Comparison of ENCODE assay signal across 26 cellular contexts in genomic region chr13:64274481-64275217, GRCh38.
DNase-seq lines count a peak whose midpoint lies in the region; ATAC-seq and TF ChIP-seq lines count a peak whose summit lies in the region.
"Had no signal": no experiment of that assay in that cellular context is flagged by ENCODE, and none has a peak within 500 bp of the region (broad histone marks: within the 10 kb centered on the region; RNA-seq: fewer than 3 reads in every experiment).

No MANE protein-coding gene starts in this region.

- H4K20me1 ChIP-seq in smooth muscle cell (ENCODE audit: low read depth) (no peaks in the 10 kb centered on the region), MM.1S (ENCODE audit: insufficient read depth, low read length) (no peaks in the 10 kb centered on the region)

- no peaks in the 10 kb centered on the region for H3F3A ChIP-seq in smooth muscle cell (ENCODE audit: low read depth)
- H3F3A ChIP-seq in MM.1S (ENCODE audit: insufficient read depth, low read length) = no peaks in the 10 kb centered on the region

- peak; percentile 23 to 56 for DNase-seq in cardiac muscle cell (ENCODE audit: low read depth in 1 of 2, low spot score in 1 of 2)
- no peak for DNase-seq in cardiac septum (ENCODE audit: low spot score)
- DNase-seq in amniotic epithelial cell (ENCODE audit: low read depth) = peak; percentile 84
- peak; percentile 56 for DNase-seq in fibroblast of pulmonary artery (ENCODE audit: low read depth)
- DNase-seq in smooth muscle cell (lab: John Stamatoyannopoulos, UW; ENCODE audit: unreplicated experiment) = no peak
- no peak for DNase-seq in stomach
- no peak for DNase-seq in upper lobe of right lung
- no peak for DNase-seq in MM.1S
- DNase-seq: 8988T; activated B cell treated with CpG ODN at 0.5 μM for 24 hours; activated CD8-positive, alpha-beta memory T cell treated with anti-CD3 and anti-CD28 coated beads, Interleukin-2, amount 10 ng/mL, durations not matched to agents 7 days and 5 days; activated T-cell treated with anti-CD3 and anti-CD28 coated beads, Interleukin-2, amount 50 U/mL, for 48 hours; CD4-positive, alpha-beta memory T cell; EL; GOT3; left lung; NCI-H146; NCI-H446 treated with DMSO at 0.1 percent for 48 hours; stimulated activated CD4-positive, alpha-beta T cell treated with anti-CD3 and anti-CD28 coated beads, Interleukin-1b, Interleukin-23, amount 100 ng/mL, for 48 hours; stimulated activated naive CD8-positive, alpha-beta T cell treated with anti-CD3 and anti-CD28 coated beads, Interleukin-15, Interleukin-2, amounts not matched to agents 100 U/mL and 50 U/mL, for 24 hours; T-helper 9 cell; uterus had no signal

- no peak overlapping the region for H3K4me2 ChIP-seq in smooth muscle cell
- no peak overlapping the region for H3K4me2 ChIP-seq in MM.1S (ENCODE audit: low read depth, low read length)

- H3K36me3 ChIP-seq in cardiac muscle cell (no peaks in the 10 kb centered on the region), smooth muscle cell (ENCODE audit: low read depth) (no peaks in the 10 kb centered on the region), stomach (no peaks in the 10 kb centered on the region), upper lobe of right lung (no peaks in the 10 kb centered on the region), MM.1S (replicated peaks; ENCODE audit: insufficient read depth, low read length) (no peaks in the 10 kb centered on the region)
- H3K36me3 ChIP-seq: left lung, right atrium auricular region, thoracic aorta had no signal

- H3K27ac ChIP-seq in cardiac muscle cell = peak overlapping the region; percentile 13
- H3K27ac ChIP-seq in smooth muscle cell (ENCODE audit: low read depth) = no peak overlapping the region
- H3K27ac ChIP-seq in stomach = no peak overlapping the region
- H3K27ac ChIP-seq in upper lobe of right lung = no peak overlapping the region
- no peak overlapping the region for H3K27ac ChIP-seq in MM.1S (ENCODE audit: low read length)
- H3K27ac ChIP-seq: HL-60, left lung, parathyroid adenoma, right atrium auricular region, thoracic aorta, uterus had no signal

- H3K27me3 ChIP-seq in cardiac muscle cell (no peaks in the 10 kb centered on the region), smooth muscle cell (ENCODE audit: low read depth) (no peaks in the 10 kb centered on the region), stomach (no peaks in the 10 kb centered on the region), upper lobe of right lung (no peaks in the 10 kb centered on the region), MM.1S (replicated peaks; ENCODE audit: insufficient read depth, low read length) (no peaks in the 10 kb centered on the region)
- H3K27me3 ChIP-seq: left lung, right atrium auricular region, uterus had no signal

- intact Hi-C loops in cardiac septum (cut with DNase I) = no loop called here
- intact Hi-C loops in stomach (cut with DNase I; ENCODE audit: low total_unique reads) = no loop called here
- intact Hi-C loops in upper lobe of right lung (cut with DNase I) = no loop called here

- TF ChIP-seq EP300 in stomach (IDR thresholded peaks at IDR 0.05) = no peak

- H3K4me3 ChIP-seq in cardiac muscle cell (no peak overlapping the region), fibroblast of pulmonary artery (replicated peaks; ENCODE audit: low read depth, low read length) (no peak overlapping the region), smooth muscle cell (no peak overlapping the region), stomach (no peak overlapping the region), upper lobe of right lung (no peak overlapping the region), MM.1S (ENCODE audit: low read length) (no peak overlapping the region)
- H3K4me3 ChIP-seq: left lung, right atrium auricular region, thoracic aorta, uterus had no signal

- no peak for TF ChIP-seq POLR2A in stomach (IDR thresholded peaks at IDR 0.05)

- no peaks in the 10 kb centered on the region for H3K9me2 ChIP-seq in MM.1S (replicated peaks; ENCODE audit: insufficient read depth, low read length)

- H3K4me1 ChIP-seq in cardiac muscle cell (ENCODE audit: low read depth) (no peaks in the 10 kb centered on the region), smooth muscle cell (ENCODE audit: low read depth) (no peaks in the 10 kb centered on the region), stomach (no peaks in the 10 kb centered on the region), upper lobe of right lung (no peaks in the 10 kb centered on the region), MM.1S (ENCODE audit: low read length) (no peaks in the 10 kb centered on the region)
- H3K4me1 ChIP-seq: left lung, parathyroid adenoma, right atrium auricular region, uterus had no signal

- 70% methylated on average over 5 of the region's 5 CpGs for WGBS in smooth muscle cell (ENCODE audit: low lambda C conversion rate)
- WGBS in stomach, 5 donors = 70 to 82% (median 75%) methylated on average over 5 of the region's 5 CpGs

- H3K9ac ChIP-seq in smooth muscle cell (ENCODE audit: low read depth) = no peak overlapping the region
- H3K9ac ChIP-seq in MM.1S (ENCODE audit: low read length) = no peak overlapping the region
- H3K9ac ChIP-seq: parathyroid adenoma had no signal

- peak overlapping the region; percentile 73 for H2AFZ ChIP-seq in smooth muscle cell (ENCODE audit: low read depth)
- no peak overlapping the region for H2AFZ ChIP-seq in MM.1S (ENCODE audit: low read length)
- H2AFZ ChIP-seq: parathyroid adenoma had no signal

- no peaks in the 10 kb centered on the region for H3K79me2 ChIP-seq in smooth muscle cell (ENCODE audit: low read depth)
- H3K79me2 ChIP-seq in MM.1S (ENCODE audit: low read length) = no peaks in the 10 kb centered on the region
- H3K79me2 ChIP-seq: parathyroid adenoma had no signal

- no peaks in the 10 kb centered on the region for H3K9me3 ChIP-seq in cardiac muscle cell (ENCODE audit: low read depth)
- H3K9me3 ChIP-seq in smooth muscle cell (replicated peaks; ENCODE audit: low read depth) = no peaks in the 10 kb centered on the region
- H3K9me3 ChIP-seq in stomach = peaks cover 0 to 24% (median 4%) of the 10 kb centered on the region in 4 donors
- no peaks in the 10 kb centered on the region for H3K9me3 ChIP-seq in upper lobe of right lung
- H3K9me3 ChIP-seq in MM.1S (replicated peaks; ENCODE audit: insufficient read depth, low read length) = no peaks in the 10 kb centered on the region
- H3K9me3 ChIP-seq: left lung, thoracic aorta, uterus had no signal

- ATAC-seq in upper lobe of right lung = no peak
- ATAC-seq: activated CD8-positive, alpha-beta memory T cell treated with anti-CD3 and anti-CD28 coated beads, Interleukin-2, amount 10 ng/mL, durations not matched to agents 7 days and 5 days; left lung; stimulated activated naive CD8-positive, alpha-beta T cell treated with anti-CD3 and anti-CD28 coated beads, Interleukin-15, Interleukin-2, amounts not matched to agents 100 U/mL and 50 U/mL, for 24 hours had no signal

- no peak for TF ChIP-seq CTCF in cardiac muscle cell (IDR thresholded peaks at IDR 0.05; ENCODE audit: low read depth, low read length)
- TF ChIP-seq CTCF in fibroblast of pulmonary artery (IDR thresholded peaks at IDR 0.05; ENCODE audit: low read length, missing control alignments) = no peak
- TF ChIP-seq CTCF in smooth muscle cell (IDR thresholded peaks at IDR 0.05; ENCODE audit: borderline replicate concordance, insufficient read depth, poor library complexity, severe bottlenecking) = no peak
- TF ChIP-seq CTCF in stomach (IDR thresholded peaks at IDR 0.05) = no peak
- TF ChIP-seq CTCF in upper lobe of right lung (IDR thresholded peaks at IDR 0.05) = no peak
- no peak for TF ChIP-seq CTCF in MM.1S (IDR thresholded peaks at IDR 0.05; ENCODE audit: low read length)

Comparison
In these comparisons a context has a peak if more than half of its experiments do, and no peak if none do; other contexts are left out.
1. DNase-seq: peak in cardiac muscle cell (2 of 2), amniotic epithelial cell (single experiment) and fibroblast of pulmonary artery (single experiment); none in cardiac septum (single experiment), smooth muscle cell (single experiment), stomach (single experiment), upper lobe of right lung (single experiment) and MM.1S (single experiment).